ENCODE assay signal across 29 cellular contexts in genomic region chr6:70072540-70073179, GRCh38.
"Had no signal": no experiment of that assay in that cellular context is flagged by ENCODE, and none has a peak within 500 bp of the region (broad histone marks: within the 10 kb centered on the region; RNA-seq: fewer than 3 reads in every experiment).

No MANE protein-coding gene starts in this region.

- H3K4me1 ChIP-seq: adrenal gland, body of pancreas, breast epithelium had no signal

- ATAC-seq: activated CD4-positive, alpha-beta T cell treated with anti-CD3 and anti-CD28 coated beads for 36 hours; activated CD4-positive, CD25-positive, alpha-beta regulatory T cell treated with anti-CD3 and anti-CD28 coated beads, Interleukin-2, amount 50 U/mL, for 24 hours; activated naive CD4-positive, alpha-beta T cell treated with anti-CD3 and anti-CD28 coated beads, Interleukin-2, amount 50 U/mL, for 72 hours; activated T-cell treated with anti-CD3 and anti-CD28 coated beads, Interleukin-2, amount 50 U/mL, for 4 hours; body of pancreas; Panc1 had no signal

- H3K36me3 Mint-ChIP-seq: activated CD4-positive, alpha-beta memory T cell treated with anti-CD3 and anti-CD28 coated beads for 36 hours; activated naive CD4-positive, alpha-beta T cell treated with anti-CD3 and anti-CD28 coated beads, Interleukin-2, amount 50 U/mL, for 72 hours had no signal

- H3K27ac Mint-ChIP-seq: activated CD4-positive, alpha-beta memory T cell treated with anti-CD3 and anti-CD28 coated beads for 36 hours; activated CD4-positive, alpha-beta T cell treated with anti-CD3 and anti-CD28 coated beads for 36 hours; activated naive CD4-positive, alpha-beta T cell treated with anti-CD3 and anti-CD28 coated beads for 36 hours; activated naive CD4-positive, alpha-beta T cell treated with anti-CD3 and anti-CD28 coated beads, Interleukin-2, amount 50 U/mL, for 72 hours; activated T-helper 1 cell treated with anti-CD3 and anti-CD28 coated beads, Interleukin-12 subunit alpha, Interleukin-12 subunit beta, Interleukin-2, Interleukin-4 antibody, amounts not matched to agents 30 ng/mL and 10 ng/mL and 1 ng/mL, durations not matched to agents 14 hours and 24 hours and 36 hours had no signal

- H3K27me3 Mint-ChIP-seq: activated CD4-positive, alpha-beta T cell treated with anti-CD3 and anti-CD28 coated beads for 36 hours had no signal

- H3K4me3 ChIP-seq: adrenal gland, body of pancreas, breast epithelium, SJCRH30, SK-N-MC had no signal

- H3K27me3 ChIP-seq: body of pancreas, breast epithelium, SJCRH30 had no signal

- H3K4me3 Mint-ChIP-seq: activated CD4-positive, alpha-beta memory T cell treated with anti-CD3 and anti-CD28 coated beads for 36 hours; activated CD4-positive, alpha-beta T cell treated with anti-CD3 and anti-CD28 coated beads for 36 hours; activated naive CD4-positive, alpha-beta T cell treated with anti-CD3 and anti-CD28 coated beads for 36 hours; activated T-cell treated with anti-CD3 and anti-CD28 coated beads, Interleukin-2, amount 50 U/mL, for 4 hours; activated T-helper 1 cell treated with anti-CD3 and anti-CD28 coated beads, Interleukin-12 subunit alpha, Interleukin-12 subunit beta, Interleukin-2, Interleukin-4 antibody, amounts not matched to agents 30 ng/mL and 10 ng/mL and 1 ng/mL, durations not matched to agents 14 hours and 24 hours and 36 hours had no signal

- H3K9me3 Mint-ChIP-seq: activated CD4-positive, alpha-beta memory T cell treated with anti-CD3 and anti-CD28 coated beads for 36 hours; activated naive CD4-positive, alpha-beta T cell treated with anti-CD3 and anti-CD28 coated beads for 36 hours; activated naive CD4-positive, alpha-beta T cell treated with anti-CD3 and anti-CD28 coated beads, Interleukin-2, amount 50 U/mL, for 72 hours; activated T-cell treated with anti-CD3 and anti-CD28 coated beads, Interleukin-2, amount 50 U/mL, for 4 hours; activated T-helper 1 cell treated with anti-CD3 and anti-CD28 coated beads, Interleukin-12 subunit alpha, Interleukin-12 subunit beta, Interleukin-2, Interleukin-4 antibody, amounts not matched to agents 30 ng/mL and 10 ng/mL and 1 ng/mL, durations not matched to agents 14 hours and 24 hours and 36 hours had no signal

- H3K4me1 Mint-ChIP-seq: activated CD4-positive, alpha-beta T cell treated with anti-CD3 and anti-CD28 coated beads for 36 hours had no signal

- H3K27ac ChIP-seq: adrenal gland, body of pancreas, breast epithelium, SJCRH30, SK-N-MC had no signal

- H3K9me3 ChIP-seq: adrenal gland, body of pancreas, breast epithelium, SJCRH30 had no signal

- DNase-seq: activated CD4-positive, alpha-beta memory T cell treated with anti-CD3 and anti-CD28 coated beads for 36 hours; activated CD4-positive, alpha-beta T cell treated with anti-CD3 and anti-CD28 coated beads for 36 hours; activated CD4-positive, alpha-beta T cell treated with anti-CD3 and anti-CD28 coated beads, Interleukin-2, amount 50 U/mL, for 1 hour; activated CD8-positive, alpha-beta memory T cell treated with anti-CD3 and anti-CD28 coated beads, Interleukin-2, amount 50 U/mL, for 4 hours; activated gamma-delta T cell treated with Interleukin-2 at 50 U/mL for 16 hours; activated naive CD4-positive, alpha-beta T cell treated with anti-CD3 and anti-CD28 coated beads for 36 hours; activated T-cell treated with anti-CD3 and anti-CD28 coated beads for 4 hours; activated T-cell treated with anti-CD3 and anti-CD28 coated beads, Interleukin-2, amount 50 U/mL, for 4 hours; adrenal gland; body of pancreas; Karpas-422; KBM-7; NCI-H1105; NCI-H1417 treated with DMSO at 0.1 percent for 48 hours; NCI-H1694; NCI-H2029; NCI-H345; NCI-H524 treated with DMSO at 0.1 percent for 48 hours; NCI-H748 treated with DMSO at 0.1 percent for 48 hours; NK-92 treated with Interleukin-12 subunit alpha and Interleukin-12 subunit beta, amount 100 ng/mL, for 24 hours; SHP77; SJCRH30; T1000 had no signal

- H3K36me3 ChIP-seq: adrenal gland, breast epithelium, SJCRH30 had no signal
